In genomic region chr1:174413632-174414031, GRCh38 we compare ENCODE assay signal across 13 cellular contexts. TPM values are rescaled to one million over a fixed set of nuclear protein-coding genes. Genes with fewer than 3 reads are reported as not detected.
DNase-seq lines count a peak whose midpoint lies in the region; ATAC-seq and TF ChIP-seq lines count a peak whose summit lies in the region.
"Had no signal": no experiment of that assay in that cellular context is flagged by ENCODE, and none has a peak within 500 bp of the region (broad histone marks: within the 10 kb centered on the region; RNA-seq: fewer than 3 reads in every experiment).

No MANE protein-coding gene starts in this region.

- 69% methylated on average over 4 of the region's 4 CpGs for WGBS in mammary epithelial cell (ENCODE audit: low coverage, missing lambda C conversion rate)

- CTCF ChIA-PET in mammary epithelial cell (lab: Charles Lee; ENCODE audit: low non-redundant PET), result no interaction called here

- H3K27me3 ChIP-seq in mammary epithelial cell (ENCODE audit: insufficient read depth, low read length), result no peaks in the 10 kb centered on the region

- no peaks in the 10 kb centered on the region for H3K79me2 ChIP-seq in mammary epithelial cell (ENCODE audit: insufficient read depth, low read length)

- H3K4me1 ChIP-seq in mammary epithelial cell (ENCODE audit: insufficient read depth, low read length), result no peaks in the 10 kb centered on the region

- DNase-seq in DMS53 (lab: John Stamatoyannopoulos, UW), result peak; percentile 11
- DNase-seq in DMS53 treated with DMSO at 0.1 percent for 48 hours (lab: John Stamatoyannopoulos, UW; ENCODE audit: unreplicated experiment), result no peak
- no peak for DNase-seq in LNCaP clone FGC (ENCODE audit: low read depth)
- DNase-seq in mammary epithelial cell, result no peak
- peak; percentile 10 for DNase-seq in midbrain (lab: John Stamatoyannopoulos, UW)
- DNase-seq in NCI-H146 treated with DMSO at 0.1 percent for 48 hours (lab: John Stamatoyannopoulos, UW; ENCODE audit: unreplicated experiment), result no peak
- no peak for DNase-seq in NCI-H1436 treated with DMSO at 0.1 percent for 48 hours (lab: John Stamatoyannopoulos, UW)
- DNase-seq: activated CD4-positive, alpha-beta memory T cell treated with anti-CD3 and anti-CD28 coated beads, Interleukin-2, amount 10 ng/mL, durations not matched to agents 7 days and 5 days; amygdala; NCI-H1694 had no signal

- no peak overlapping the region for H3K4me2 ChIP-seq in mammary epithelial cell (ENCODE audit: insufficient read depth, low read depth, low read length)
- H3K4me2 ChIP-seq: smooth muscle cell had no signal

- H3K9ac ChIP-seq in mammary epithelial cell (ENCODE audit: insufficient read depth, low read length), result no peak overlapping the region

- H3K27ac ChIP-seq in mammary epithelial cell (ENCODE audit: insufficient read depth, low read depth, low read length), result no peak overlapping the region

- dilution Hi-C loops in mammary epithelial cell (cut with HindIII; ENCODE audit: low sequenced_read_pairs), result no loop called here

- no peaks in the 10 kb centered on the region for H3K9me3 ChIP-seq in mammary epithelial cell (replicated peaks; ENCODE audit: insufficient read depth, low read length)

- intact Hi-C loops in mammary epithelial cell (cut with micrococcal nuclease), result no loop called here

- H3K36me3 ChIP-seq in mammary epithelial cell (ENCODE audit: insufficient read depth, low read length), result no peaks in the 10 kb centered on the region

- H4K20me1 ChIP-seq in mammary epithelial cell (ENCODE audit: insufficient read depth, low read length), result no peaks in the 10 kb centered on the region

- peak; percentile 50 for TF ChIP-seq CTCF in LNCaP clone FGC (IDR thresholded peaks at IDR 0.05; ENCODE audit: control insufficient read depth, extremely low read depth, insufficient read depth)
- peak; percentile 15 to 37 for TF ChIP-seq CTCF in mammary epithelial cell (conservative IDR thresholded peaks at IDR 0.05 in 1 of 2, IDR thresholded peaks at IDR 0.05 in 1 of 2; ENCODE audit: extremely low read depth in 1 of 2, insufficient read depth in 1 of 2, low read depth in 1 of 2, low read length in 2 of 2)

- in situ Hi-C loops in mammary epithelial cell (cut with MboI; ENCODE audit: low sequenced_read_pairs in 2 of 2), result no loop called here

- no peak for ATAC-seq in HG03460 (IDR thresholded peaks at IDR 0.05; ENCODE audit: unreplicated experiment)

- BruUV-seq in mammary epithelial cell (replicated peaks; lab: Mats Ljungman, UMichigan), result no TSS peak

- no peak overlapping the region for H3K4me3 ChIP-seq in LNCaP clone FGC (ENCODE audit: low read depth, low read length)
- no peak overlapping the region for H3K4me3 ChIP-seq in mammary epithelial cell (replicated peaks in 1 of 3; ENCODE audit: insufficient read depth in 1 of 3, low read depth in 2 of 3, low read length in 3 of 3)
- H3K4me3 ChIP-seq: smooth muscle cell had no signal

- no peak overlapping the region for H2AFZ ChIP-seq in mammary epithelial cell (ENCODE audit: low read depth, low read length)

RNA-seq across cellular contexts. Expression of gene GPR52, which starts 34.1 kb away (rescaled TPM):
- total RNA-seq in mammary epithelial cell, result 1 to 10 TPM; 1.8 to 3.2 TPM
- polyA plus RNA-seq in mammary epithelial cell, result not detected
- polyA minus RNA-seq in mammary epithelial cell, result not detected
- total RNA-seq: A172 had no signal
- polyA plus RNA-seq: smooth muscle cell had no signal

Comparison
In these comparisons a context has a peak if more than half of its experiments do, and no peak if none do; other contexts are left out.
1. DNase-seq: peak in DMS53 (single experiment) and midbrain (single experiment); none in DMS53 treated with DMSO at 0.1 percent for 48 hours (single experiment), LNCaP clone FGC (single experiment), mammary epithelial cell (single experiment), NCI-H146 treated with DMSO at 0.1 percent for 48 hours (single experiment) and NCI-H1436 treated with DMSO at 0.1 percent for 48 hours (single experiment).